In the genomic region with DNA sequence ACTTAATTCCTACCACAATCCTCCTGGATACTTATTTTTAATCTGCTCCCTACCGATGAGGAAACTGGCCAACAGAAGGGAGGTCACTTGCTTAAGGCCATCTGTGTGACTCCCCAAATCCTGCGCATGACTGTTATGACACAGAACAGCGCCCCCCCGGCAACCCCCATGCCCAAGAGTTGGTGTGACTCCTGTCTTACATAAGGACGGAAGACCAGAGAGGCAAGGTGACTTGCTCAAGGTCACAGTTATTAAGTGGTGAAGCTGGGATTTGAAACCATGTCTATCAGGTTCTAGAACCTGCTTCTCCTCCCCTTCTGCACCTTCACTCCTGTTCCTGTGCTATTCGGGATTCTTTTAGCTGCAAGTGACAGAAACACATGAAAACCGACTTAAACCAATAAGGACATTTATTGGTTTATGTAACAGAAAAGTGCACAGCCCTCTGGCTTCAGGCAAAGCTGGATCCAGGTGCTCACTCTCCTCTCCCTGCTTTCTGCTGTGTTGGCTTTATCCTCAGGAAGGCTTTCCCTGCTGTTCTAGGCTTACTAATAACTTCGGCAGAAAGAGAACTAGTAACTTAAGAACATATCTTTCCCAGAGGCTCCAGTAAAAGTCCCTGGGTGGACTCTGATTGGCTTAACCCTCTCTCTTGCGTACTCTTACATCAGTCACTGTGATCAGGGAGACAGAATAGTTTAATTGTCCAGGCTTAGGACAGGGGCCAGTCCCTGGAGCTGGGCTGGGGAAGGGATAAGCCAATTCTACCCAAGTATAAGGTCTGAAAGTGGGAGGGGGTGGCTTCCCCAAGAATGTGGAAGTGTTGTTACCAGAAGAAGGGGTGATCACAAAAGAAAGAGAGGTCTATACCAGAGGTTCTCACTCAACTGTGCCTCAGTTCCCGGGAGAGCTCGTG, we compare ENCODE assay signal across 19 cellular contexts. TPM values are rescaled to one million over a fixed set of nuclear protein-coding genes. Genes with fewer than 3 reads are reported as not detected.
DNase-seq lines count a peak whose midpoint lies in the region; ATAC-seq, FAIRE-seq and TF ChIP-seq lines count a peak whose summit lies in the region.
"Had no signal": no experiment of that assay in that cellular context is flagged by ENCODE, and none has a peak within 500 bp of the region (broad histone marks: within the 10 kb centered on the region; RNA-seq: fewer than 3 reads in every experiment).

No MANE protein-coding gene starts in this region.

- no peak for ATAC-seq in HG03432 (IDR thresholded peaks at IDR 0.05; ENCODE audit: unreplicated experiment)

- no peaks in the 10 kb centered on the region for H3K36me3 ChIP-seq in bronchial epithelial cell (ENCODE audit: control insufficient read depth, insufficient read depth, low read length)

- H3K4me3 ChIP-seq in AG10803 (ENCODE audit: low read length) (no peak overlapping the region), bronchial epithelial cell (ENCODE audit: low read depth, low read length) (no peak overlapping the region), fibroblast of villous mesenchyme (ENCODE audit: low read depth, low read length) (no peak overlapping the region)

- TF ChIP-seq CTCF in AG10803 (conservative IDR thresholded peaks at IDR 0.05; ENCODE audit: low read length) (no peak), bronchial epithelial cell (IDR thresholded peaks at IDR 0.05; ENCODE audit: insufficient read depth, low read length, severe bottlenecking) (no peak), fibroblast of villous mesenchyme (IDR thresholded peaks at IDR 0.05; ENCODE audit: insufficient read depth, low read depth, low read length) (no peak)

- peak; percentile 12 for DNase-seq in AG10803 (ENCODE audit: low read depth)
- peak; percentile 52 for DNase-seq in LoVo (ENCODE audit: low spot score)
- DNase-seq in bronchial epithelial cell (ENCODE audit: low read depth) = no peak
- DNase-seq in fibroblast of villous mesenchyme (ENCODE audit: low read depth) = peak; percentile 44
- DNase-seq in SKM-1 treated with dmso at 0.1 percent for 144 hours (lab: John Stamatoyannopoulos, UW; ENCODE audit: unreplicated experiment) = no peak
- no peak for DNase-seq in ecto neural progenitor cell (ENCODE audit: low spot score)
- DNase-seq: DMS153; EL; KG1; NCI-H1048; NCI-H1436 treated with DMSO at 0.1 percent for 48 hours; NCI-H2029 treated with DMSO at 0.1 percent for 48 hours; NCI-H524; NK-92 treated with Interleukin-12 subunit alpha and Interleukin-12 subunit beta, amount 100 ng/mL, for 24 hours; RPMI8226; SIG-M5 had no signal

- FAIRE-seq in bronchial epithelial cell (lab: Jason Lieb, UNC) = peak; percentile 55
- FAIRE-seq: A204.1 had no signal

- H3K27me3 ChIP-seq in bronchial epithelial cell (ENCODE audit: control insufficient read depth, insufficient read depth, low read length) = peaks cover 6% of the 10 kb centered on the region

RNA-seq across cellular contexts. Expression of a gene that starts 43.7 kb away (rescaled TPM):
- total RNA-seq in bronchial epithelial cell (under 0.01 TPM in 1 of 2 replicates, not detected in the other), fibroblast of villous mesenchyme (under 0.01 TPM in 1 of 2 replicates, not detected in the other)
- total RNA-seq: M059J had no signal

Comparison
In these comparisons a context has a peak if more than half of its experiments do, and no peak if none do; other contexts are left out.
1. DNase-seq: peak in AG10803 (single experiment), LoVo (single experiment) and fibroblast of villous mesenchyme (single experiment); none in bronchial epithelial cell (single experiment), SKM-1 treated with dmso at 0.1 percent for 144 hours (single experiment) and ecto neural progenitor cell (single experiment).